ENCODE assay signal across 8 cellular contexts in the genomic region with DNA sequence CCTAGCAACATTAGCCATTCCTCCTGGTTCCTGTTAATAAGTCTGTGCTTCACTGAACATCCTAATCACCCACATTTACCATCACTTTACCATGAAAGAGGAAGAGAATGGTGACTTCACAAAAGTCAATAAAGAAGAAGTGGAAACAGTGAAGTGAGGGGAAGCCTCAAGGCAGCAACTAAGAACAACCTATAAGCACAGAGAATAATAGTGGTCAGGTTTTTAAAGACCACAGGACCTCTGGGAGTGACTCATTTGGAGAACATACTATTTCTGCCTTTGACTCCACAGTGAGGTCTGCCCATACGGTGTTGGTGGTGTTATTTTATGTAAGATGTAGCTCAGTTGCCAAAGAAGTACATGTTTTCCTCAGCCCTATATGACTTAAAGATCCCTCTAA.
DNase-seq lines count a peak whose midpoint lies in the region; ATAC-seq lines count a peak whose summit lies in the region.

No MANE protein-coding gene starts in this region.

- no peaks in the 10 kb centered on the region for H3K9me3 Mint-ChIP-seq in activated naive CD8-positive, alpha-beta T cell treated with anti-CD3 and anti-CD28 coated beads for 36 hours

- peak; percentile 92 for ATAC-seq in GM18499 (IDR thresholded peaks at IDR 0.05; ENCODE audit: insufficient read depth, unreplicated experiment)
- ATAC-seq in GM21576 (IDR thresholded peaks at IDR 0.05; ENCODE audit: unreplicated experiment): peak; percentile 92

- H3K4me3 Mint-ChIP-seq in activated naive CD8-positive, alpha-beta T cell treated with anti-CD3 and anti-CD28 coated beads for 36 hours: no peak overlapping the region

- intact Hi-C loops in posterior cingulate gyrus (cut with DNase I): no loop called here

- H3K4me1 Mint-ChIP-seq in activated naive CD8-positive, alpha-beta T cell treated with anti-CD3 and anti-CD28 coated beads for 36 hours: peaks cover 43% of the 10 kb centered on the region

- no peaks in the 10 kb centered on the region for H3K27me3 Mint-ChIP-seq in activated naive CD8-positive, alpha-beta T cell treated with anti-CD3 and anti-CD28 coated beads for 36 hours

- H3K27ac Mint-ChIP-seq in activated naive CD8-positive, alpha-beta T cell treated with anti-CD3 and anti-CD28 coated beads for 36 hours: peak overlapping the region; percentile 87

- DNase-seq in KG1 (lab: John Stamatoyannopoulos, UW) (peak; percentile 56), renal cortical epithelial cell (ENCODE audit: low read depth) (peak; percentile 83), NCI-H748 treated with DMSO at 0.1 percent for 48 hours (lab: John Stamatoyannopoulos, UW) (no peak), COLO668 (lab: John Stamatoyannopoulos, UW; ENCODE audit: unreplicated experiment) (no peak), posterior cingulate gyrus (no peak)
- DNase-seq in activated naive CD8-positive, alpha-beta T cell treated with anti-CD3 and anti-CD28 coated beads for 36 hours: peak; percentile 28

- no peaks in the 10 kb centered on the region for H3K36me3 Mint-ChIP-seq in activated naive CD8-positive, alpha-beta T cell treated with anti-CD3 and anti-CD28 coated beads for 36 hours

Comparison
In these comparisons a context has a peak if more than half of its experiments do, and no peak if none do; other contexts are left out.
1. DNase-seq: peak in KG1 (single experiment), activated naive CD8-positive, alpha-beta T cell treated with anti-CD3 and anti-CD28 coated beads for 36 hours (single experiment) and renal cortical epithelial cell (single experiment); none in NCI-H748 treated with DMSO at 0.1 percent for 48 hours (single experiment), COLO668 (single experiment) and posterior cingulate gyrus (0 of 10).